Comparison of ENCODE assay signal across 13 cellular contexts in the genomic region with DNA sequence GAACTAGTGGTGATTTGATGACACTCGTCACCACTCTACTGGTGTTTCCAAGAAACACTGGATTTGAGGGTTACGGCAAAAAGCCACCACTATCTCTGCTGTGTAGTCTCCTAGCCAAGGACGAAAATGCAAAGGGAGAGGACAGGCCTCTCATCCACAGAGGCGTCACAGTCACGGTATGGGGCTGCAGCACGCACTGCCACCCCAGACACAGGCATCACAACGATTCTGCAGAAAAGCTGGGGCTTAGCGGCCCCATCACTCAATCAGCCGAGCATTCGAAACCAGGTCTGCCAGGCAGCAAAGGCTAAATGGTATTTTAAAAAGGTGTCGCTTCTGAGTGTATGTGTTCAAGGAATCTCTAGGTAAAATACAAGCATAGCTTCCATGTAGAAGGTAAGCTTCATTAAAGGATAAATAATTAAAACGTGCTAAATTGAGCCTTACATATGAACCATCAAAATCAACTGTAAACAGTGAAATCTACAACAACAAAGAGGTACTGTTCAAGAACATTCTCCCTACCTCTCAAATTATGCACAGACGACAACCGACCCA. TPM values are rescaled to one million over a fixed set of nuclear protein-coding genes. Genes with fewer than 3 reads are reported as not detected.
DNase-seq lines count a peak whose midpoint lies in the region; ATAC-seq and TF ChIP-seq lines count a peak whose summit lies in the region.
"Had no signal": no experiment of that assay in that cellular context is flagged by ENCODE, and none has a peak within 500 bp of the region (broad histone marks: within the 10 kb centered on the region; RNA-seq: fewer than 3 reads in every experiment).

No MANE protein-coding gene starts in this region.

- ATAC-seq in right lobe of liver, result peak; percentile 3 to 18 (median 12)
- ATAC-seq: GM12878 had no signal

- DNase-seq in activated T-cell treated with anti-CD3 and anti-CD28 coated beads, Interleukin-2, amount 50 U/mL, for 24 hours, result no peak
- DNase-seq in activated T-cell treated with anti-CD3 and anti-CD28 coated beads, Interleukin-2, amount 50 U/mL, for 48 hours, result no peak
- DNase-seq in MCF 10A (ENCODE audit: unreplicated experiment) (no peak), right lobe of liver (no peak), transverse colon (no peak), GM19238 (ENCODE audit: insufficient read length, low spot score) (no peak), hippocampal formation (lab: John Stamatoyannopoulos, UW) (no peak), DMS153 (lab: John Stamatoyannopoulos, UW) (no peak)
- DNase-seq: foreskin melanocyte, GOT3, IMR-90, occipital lobe had no signal

- H3K9me3 ChIP-seq in right lobe of liver (no peaks in the 10 kb centered on the region), transverse colon (no peaks in the 10 kb centered on the region)

- peaks cover 0 to 66% (median 27%) of the 10 kb centered on the region in 4 donors for H3K4me1 ChIP-seq in right lobe of liver
- H3K4me1 ChIP-seq in transverse colon, result peaks cover 7 to 59% (median 32%) of the 10 kb centered on the region in 4 donors

- no peaks in the 10 kb centered on the region for H3K27me3 ChIP-seq in right lobe of liver
- peaks cover 96% of the 10 kb centered on the region for H3K27me3 ChIP-seq in transverse colon

- no peak for TF ChIP-seq EP300 in transverse colon (IDR thresholded peaks at IDR 0.05; ENCODE audit: low read depth)

- H3K27ac ChIP-seq in right lobe of liver, result peak overlapping the region; percentile 93 to 96 (median 93)
- H3K27ac ChIP-seq in transverse colon, result peak overlapping the region in 1 of 4 donors; percentile 77

- H3K27me3 Mint-ChIP-seq in activated T-cell treated with anti-CD3 and anti-CD28 coated beads, Interleukin-2, amount 50 U/mL, for 24 hours, result peaks cover 91% of the 10 kb centered on the region
- H3K27me3 Mint-ChIP-seq in MCF 10A (ENCODE audit: insufficient read depth, unreplicated experiment), result no peaks in the 10 kb centered on the region

- CTCF ChIA-PET in MCF 10A (lab: Yijun Ruan, JAX), result interaction anchor here (0.6 to 12.0 kb wide), 15 partner anchors 10 to 1124 kb away, joined by 3 to 163 read pairs (median 7); no protein-coding TSS in a partner anchor

- H3K36me3 Mint-ChIP-seq in activated T-cell treated with anti-CD3 and anti-CD28 coated beads, Interleukin-2, amount 50 U/mL, for 24 hours (ENCODE audit: low read depth), result no peaks in the 10 kb centered on the region
- peaks cover 59% of the 10 kb centered on the region for H3K36me3 Mint-ChIP-seq in MCF 10A (ENCODE audit: insufficient read depth, unreplicated experiment)

- H3K36me3 ChIP-seq in right lobe of liver, result no peaks in the 10 kb centered on the region
- no peaks in the 10 kb centered on the region for H3K36me3 ChIP-seq in transverse colon

- POLR2A ChIA-PET in MCF 10A (lab: Yijun Ruan, JAX), result interaction anchor here (0.6 to 12.7 kb wide), 16 partner anchors 11 to 436 kb away, joined by 3 to 238 read pairs (median 9); no protein-coding TSS in a partner anchor

- WGBS in right lobe of liver (ENCODE audit: insufficient coverage, low coverage, low lambda C conversion rate, missing lambda C conversion rate), result 24% methylated on average over 13 of the region's 14 CpGs
- 65 to 79% methylated on average over 7 to 14 of the region's 14 CpGs for WGBS in transverse colon (ENCODE audit: low coverage in 1 of 2), 2 donors

- in situ Hi-C loops in transverse colon (cut with MboI; ENCODE audit: low pct_ligation_motif_present in 1 of 4, low pct_unique_long_range_greater_than_20kb in 1 of 4, low sequenced_read_pairs in 3 of 4), result no loop called here

- peaks cover 35% of the 10 kb centered on the region for H3K4me1 Mint-ChIP-seq in activated T-cell treated with anti-CD3 and anti-CD28 coated beads, Interleukin-2, amount 50 U/mL, for 24 hours (ENCODE audit: low read depth)
- H3K4me1 Mint-ChIP-seq in MCF 10A (ENCODE audit: insufficient read depth, unreplicated experiment), result peaks cover 45% of the 10 kb centered on the region

- TF ChIP-seq CTCF in MCF 10A (IDR thresholded peaks at IDR 0.05; ENCODE audit: unreplicated experiment) (no peak), right lobe of liver (IDR thresholded peaks at IDR 0.05) (no peak), transverse colon (IDR thresholded peaks at IDR 0.05) (no peak)

- H3K4me3 Mint-ChIP-seq in activated T-cell treated with anti-CD3 and anti-CD28 coated beads, Interleukin-2, amount 50 U/mL, for 24 hours, result peak overlapping the region; percentile 31
- H3K4me3 Mint-ChIP-seq in MCF 10A (ENCODE audit: unreplicated experiment), result peak overlapping the region; percentile 87

- no peak overlapping the region for H3K27ac Mint-ChIP-seq in activated T-cell treated with anti-CD3 and anti-CD28 coated beads, Interleukin-2, amount 50 U/mL, for 24 hours
- peak overlapping the region; percentile 70 for H3K27ac Mint-ChIP-seq in MCF 10A (ENCODE audit: low read depth, unreplicated experiment)

- BruUV-seq in MCF 10A (replicated peaks; lab: Mats Ljungman, UMichigan), result TSS peak; percentile 36

- peak; percentile 24 for TF ChIP-seq POLR2A in right lobe of liver (IDR thresholded peaks at IDR 0.05)
- TF ChIP-seq POLR2A in transverse colon (IDR thresholded peaks at IDR 0.05), result no peak

- intact Hi-C loops in MCF 10A (cut with micrococcal nuclease) (loop anchor here (10.0 kb wide), 1 partner anchor 601 kb away; a partner anchor contains a TSS), right lobe of liver (cut with DNase I) (no loop called here), transverse colon (cut with DNase I; ENCODE audit: low total_unique reads) (no loop called here)

- no peaks in the 10 kb centered on the region for H3K9me3 Mint-ChIP-seq in activated T-cell treated with anti-CD3 and anti-CD28 coated beads, Interleukin-2, amount 50 U/mL, for 24 hours
- H3K9me3 Mint-ChIP-seq in MCF 10A (ENCODE audit: unreplicated experiment), result no peaks in the 10 kb centered on the region

- H3K4me3 ChIP-seq in right lobe of liver (peak overlapping the region; percentile 65 to 94 (median 84)), transverse colon (peak overlapping the region in 3 of 4 donors; percentile 47 to 60 (median 49))
- H3K4me3 ChIP-seq: GM12878 had no signal

RNA-seq across cellular contexts. Expression of a gene that starts 1.4 kb away (rescaled TPM):
- total RNA-seq in MCF 10A (2022), result 14.0 and 22.3 TPM in 2 replicates
- 10 to 100 TPM in 5 of 6 experiments, 1 to 10 TPM in 1; 6.7 to 18.7 (median 12.7) TPM for total RNA-seq in right lobe of liver
- 10 to 100 TPM in 2 of 4 donors, 1 to 10 TPM in 2; 4.4 to 20.5 (median 10.6) TPM for total RNA-seq in transverse colon
